Comparison of ENCODE assay signal across 23 cellular contexts in genomic region chr1:239772456-239772855, GRCh38.
"Had no signal": no experiment of that assay in that cellular context is flagged by ENCODE, and none has a peak within 500 bp of the region (broad histone marks: within the 10 kb centered on the region; RNA-seq: fewer than 3 reads in every experiment).

No MANE protein-coding gene starts in this region.

- H3K27me3 ChIP-seq: colonic mucosa, esophagus squamous epithelium, right atrium auricular region, tibial nerve, upper lobe of right lung, uterus had no signal

- H3K4me1 ChIP-seq: colonic mucosa, esophagus squamous epithelium, prostate gland, right atrium auricular region, tibial nerve, upper lobe of right lung, uterus had no signal

- H3K27ac Mint-ChIP-seq: dendritic cell treated with granulocyte-macrophage colony-stimulating factor and Interleukin-4, amounts not matched to agents 40 ng/mL and 50 ng/mL, for 4 days; endodermal cell; naive thymus-derived CD4-positive, alpha-beta T cell; stimulated activated naive CD8-positive, alpha-beta T cell treated with anti-CD3 and anti-CD28 coated beads, Interleukin-15, Interleukin-2, amounts not matched to agents 100 ng/mL and 50 ng/mL, for 24 hours had no signal

- H3K27me3 Mint-ChIP-seq: dendritic cell treated with granulocyte-macrophage colony-stimulating factor and Interleukin-4, amounts not matched to agents 40 ng/mL and 50 ng/mL, for 4 days; naive thymus-derived CD4-positive, alpha-beta T cell; stimulated activated naive B cell treated with anti-CD40 and anti-IgM and Interleukin-4, amounts not matched to agents 10 μg/mL and 1 μg/mL and 100 μg/mL, for 72 hours; stimulated activated naive CD8-positive, alpha-beta T cell treated with anti-CD3 and anti-CD28 coated beads, Interleukin-15, Interleukin-2, amounts not matched to agents 100 ng/mL and 50 ng/mL, for 24 hours had no signal

- H3K4me3 Mint-ChIP-seq: dendritic cell treated with granulocyte-macrophage colony-stimulating factor and Interleukin-4, amounts not matched to agents 40 ng/mL and 50 ng/mL, for 4 days; endodermal cell; naive thymus-derived CD4-positive, alpha-beta T cell; nephron; stimulated activated naive B cell treated with anti-CD40 and anti-IgM and Interleukin-4, amounts not matched to agents 10 μg/mL and 1 μg/mL and 100 μg/mL, for 72 hours; stimulated activated naive CD8-positive, alpha-beta T cell treated with anti-CD3 and anti-CD28 coated beads, Interleukin-15, Interleukin-2, amounts not matched to agents 100 ng/mL and 50 ng/mL, for 24 hours had no signal

- DNase-seq: colonic mucosa; effector CD8-positive, alpha-beta T cell; endodermal cell; erythroblast; esophagus squamous epithelium; left ventricle myocardium superior; lower lobe of right lung; midbrain; naive thymus-derived CD4-positive, alpha-beta T cell; nucleus accumbens; stimulated activated CD4-positive, alpha-beta T cell treated with anti-CD3 and anti-CD28 coated beads, Interleukin-2, amount 100 ng/mL, for 24 hours; stimulated activated CD4-positive, alpha-beta T cell treated with anti-CD3 and anti-CD28 coated beads, Interleukin-4, amount 100 ng/mL, for 4 hours; stimulated activated naive B cell treated with anti-CD40 and anti-IgM and Interleukin-4, amounts not matched to agents 10 μg/mL and 1 μg/mL and 100 μg/mL, for 72 hours; upper lobe of right lung; uterus had no signal

- H3K4me3 ChIP-seq: colonic mucosa, esophagus squamous epithelium, lower lobe of right lung, prostate gland, right atrium auricular region, thoracic aorta, tibial nerve, upper lobe of right lung, uterus had no signal

- H3K9me3 Mint-ChIP-seq: endodermal cell, nephron had no signal

- H3K36me3 ChIP-seq: colonic mucosa, esophagus squamous epithelium, lower lobe of right lung, prostate gland, right atrium auricular region, thoracic aorta, tibial nerve, upper lobe of right lung, uterus had no signal

- H3K4me1 Mint-ChIP-seq: stimulated activated naive B cell treated with anti-CD40 and anti-IgM and Interleukin-4, amounts not matched to agents 10 μg/mL and 1 μg/mL and 100 μg/mL, for 72 hours had no signal

- ATAC-seq: left ventricle myocardium superior; lower lobe of right lung; naive thymus-derived CD4-positive, alpha-beta T cell; sciatic nerve; stimulated activated naive B cell treated with anti-CD40 and anti-IgM and Interleukin-4, amounts not matched to agents 10 μg/mL and 1 μg/mL and 100 μg/mL, for 72 hours; upper lobe of right lung had no signal

- H3K36me3 Mint-ChIP-seq: stimulated activated naive B cell treated with anti-CD40 and anti-IgM and Interleukin-4, amounts not matched to agents 10 μg/mL and 1 μg/mL and 100 μg/mL, for 72 hours had no signal

- H3K27ac ChIP-seq: colonic mucosa, esophagus squamous epithelium, lower lobe of right lung, prostate gland, right atrium auricular region, thoracic aorta, tibial nerve, upper lobe of right lung, uterus had no signal

- H3K9me3 ChIP-seq: colonic mucosa, esophagus squamous epithelium, lower lobe of right lung, prostate gland, right atrium auricular region, thoracic aorta, tibial nerve, upper lobe of right lung, uterus had no signal
